In the genomic region with DNA sequence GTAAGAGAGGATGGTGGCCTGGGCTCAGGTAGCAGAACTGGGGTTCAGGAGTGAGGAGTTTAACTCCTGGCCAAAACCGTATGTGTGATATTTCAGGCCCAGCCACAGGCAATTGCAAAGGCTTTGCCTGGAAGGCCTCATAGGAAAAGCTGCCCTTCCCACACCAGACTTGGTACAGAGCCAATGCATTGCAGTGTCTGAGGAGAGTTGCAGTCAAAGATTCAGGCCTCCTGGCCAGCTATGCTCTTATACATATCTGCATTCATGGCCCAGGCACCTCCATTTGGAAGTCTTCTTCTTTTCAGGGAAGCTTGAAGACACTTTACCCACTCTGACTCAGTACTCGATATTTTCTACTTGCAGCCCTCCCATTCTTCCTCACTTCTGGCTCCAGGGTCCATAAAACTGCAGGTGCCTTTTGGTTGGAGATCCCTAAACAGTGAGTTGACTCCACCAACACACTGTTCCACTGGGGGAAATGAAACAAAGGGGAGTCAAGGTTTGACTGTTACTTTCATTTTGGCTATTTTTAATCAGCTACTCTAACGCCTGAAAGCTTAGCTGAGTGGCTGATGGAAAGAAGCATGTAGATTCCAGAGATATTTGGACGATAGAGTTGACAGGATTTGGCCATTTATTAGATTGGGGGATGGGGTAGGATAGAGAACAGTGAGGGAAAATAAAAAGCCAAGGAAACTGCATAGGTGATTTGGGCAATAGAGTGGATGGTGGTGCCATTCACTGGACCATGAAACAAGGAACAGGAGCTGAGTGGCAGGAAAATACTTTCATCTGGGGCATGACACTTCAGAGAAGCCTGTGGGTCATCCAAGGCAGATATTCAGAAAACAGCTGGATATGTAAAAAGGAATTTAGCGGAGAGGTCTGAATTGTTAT, we compare ENCODE assay signal across 10 cellular contexts. TPM values are rescaled to one million over a fixed set of nuclear protein-coding genes. Genes with fewer than 3 reads are reported as not detected.
DNase-seq lines count a peak whose midpoint lies in the region; ATAC-seq lines count a peak whose summit lies in the region.
"Had no signal": no experiment of that assay in that cellular context is flagged by ENCODE, and none has a peak within 500 bp of the region (broad histone marks: within the 10 kb centered on the region; RNA-seq: fewer than 3 reads in every experiment).

No MANE protein-coding gene starts in this region.

- intact Hi-C loops in CD4-positive, alpha-beta memory T cell (cut with micrococcal nuclease) = no loop called here

- H3K4me1 ChIP-seq in CD4-positive, alpha-beta memory T cell (ENCODE audit: insufficient read depth, low read length) = no peaks in the 10 kb centered on the region

- no peaks in the 10 kb centered on the region for H3K9me3 ChIP-seq in CD4-positive, alpha-beta memory T cell (ENCODE audit: control insufficient read depth in 1 of 2, low read length in 2 of 2)

- no peaks in the 10 kb centered on the region for H3K36me3 Mint-ChIP-seq in CD4-positive, alpha-beta memory T cell

- peak; percentile 32 to 61 for DNase-seq in lung microvascular endothelial cell (ENCODE audit: low read depth in 2 of 2)
- no peak for DNase-seq in CD4-positive, alpha-beta memory T cell
- no peak for DNase-seq in cerebellar cortex (ENCODE audit: low spot score)
- no peak for DNase-seq in NCI-H1417 (lab: John Stamatoyannopoulos, UW)
- DNase-seq in NOMO-1 treated with dmso at 0.1 percent for 144 hours (lab: John Stamatoyannopoulos, UW; ENCODE audit: unreplicated experiment) = no peak
- DNase-seq: NCI-H1436 treated with DMSO at 0.1 percent for 48 hours had no signal

- POLR2A ChIA-PET in CD4-positive, alpha-beta memory T cell (lab: Charles Lee; ENCODE audit: partially characterized antibody) = no interaction called here

- no peak overlapping the region for H3K27ac ChIP-seq in CD4-positive, alpha-beta memory T cell (ENCODE audit: low read depth, low read length)

- no peak overlapping the region for H3K4me3 Mint-ChIP-seq in CD4-positive, alpha-beta memory T cell

- ATAC-seq in GM18508 (IDR thresholded peaks at IDR 0.05; ENCODE audit: insufficient read depth, unreplicated experiment) = peak; percentile 87
- peak; percentile 98 for ATAC-seq in GM21717 (IDR thresholded peaks at IDR 0.05; ENCODE audit: unreplicated experiment)
- ATAC-seq in HG03469 (IDR thresholded peaks at IDR 0.05; ENCODE audit: unreplicated experiment) = peak; percentile 91

- peaks cover 7 to 12% of the 10 kb centered on the region in 2 donors for H3K27me3 Mint-ChIP-seq in CD4-positive, alpha-beta memory T cell
- H3K27me3 Mint-ChIP-seq: progenitor cell of endocrine pancreas had no signal

- peaks cover 0 to 3% (median 0%) of the 10 kb centered on the region in 4 donors for H3K4me1 Mint-ChIP-seq in CD4-positive, alpha-beta memory T cell

- no peak overlapping the region for H3K27ac Mint-ChIP-seq in CD4-positive, alpha-beta memory T cell
- H3K27ac Mint-ChIP-seq: progenitor cell of endocrine pancreas had no signal

- H3K9me3 Mint-ChIP-seq in CD4-positive, alpha-beta memory T cell = no peaks in the 10 kb centered on the region

- no peaks in the 10 kb centered on the region for H3K36me3 ChIP-seq in CD4-positive, alpha-beta memory T cell (ENCODE audit: insufficient read depth, low read length)

- CTCF ChIA-PET in CD4-positive, alpha-beta memory T cell (lab: Charles Lee; ENCODE audit: partially characterized antibody) = no interaction called here

- H3K27me3 ChIP-seq in CD4-positive, alpha-beta memory T cell (ENCODE audit: insufficient read depth, low read length) = no peaks in the 10 kb centered on the region

- no peak overlapping the region for H3K4me3 ChIP-seq in CD4-positive, alpha-beta memory T cell (ENCODE audit: low read length in 2 of 2)

RNA-seq across cellular contexts. Expression of gene IL33, which starts 30.6 kb away (rescaled TPM):
- total RNA-seq in lung microvascular endothelial cell = 2.4 and 6.3 TPM in 2 replicates
- not detected for total RNA-seq in CD4-positive, alpha-beta memory T cell
- polyA plus RNA-seq in CD4-positive, alpha-beta memory T cell = not detected
- total RNA-seq: progenitor cell of endocrine pancreas had no signal

Comparison
In these comparisons a context has a peak if more than half of its experiments do, and no peak if none do; other contexts are left out.
1. DNase-seq: peak in lung microvascular endothelial cell (2 of 2); none in CD4-positive, alpha-beta memory T cell (0 of 5), cerebellar cortex (single experiment), NCI-H1417 (0 of 3) and NOMO-1 treated with dmso at 0.1 percent for 144 hours (single experiment).
2. Peak in every context shown above with its lines, with median percentiles within 50 percentile points of each other: ATAC-seq.